23 cellular contexts compared by ENCODE assay signal in the genomic region with DNA sequence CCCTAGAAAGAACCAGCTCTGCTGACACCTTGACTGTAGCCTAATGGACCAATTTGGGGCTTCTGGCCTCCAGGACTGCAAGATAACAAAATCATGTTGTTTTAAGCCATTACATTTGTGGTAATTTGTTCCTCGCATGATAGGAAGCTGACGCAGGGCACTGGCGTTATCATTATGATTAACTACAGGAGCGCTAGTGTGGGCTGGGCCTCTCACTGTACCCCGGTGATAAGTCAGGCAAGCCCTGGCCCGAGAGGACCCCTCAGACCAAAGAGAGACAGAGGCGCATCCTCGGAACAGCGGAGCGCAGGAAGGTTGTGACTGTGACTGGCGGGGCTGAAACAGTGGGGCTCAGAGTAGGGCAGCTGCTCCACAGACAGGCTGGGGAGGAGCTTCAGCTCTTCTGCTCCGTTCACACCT.
"Had no signal": no experiment of that assay in that cellular context is flagged by ENCODE, and none has a peak within 500 bp of the region (broad histone marks: within the 10 kb centered on the region; RNA-seq: fewer than 3 reads in every experiment).

No MANE protein-coding gene starts in this region.

- H3K27me3 ChIP-seq: colonic mucosa, gastroesophageal sphincter, spleen had no signal

- DNase-seq: activated CD4-positive, alpha-beta T cell treated with anti-CD3 and anti-CD28 coated beads for 36 hours; activated CD4-positive, alpha-beta T cell treated with anti-CD3 and anti-CD28 coated beads, Interleukin-2, amount 50 U/mL, for 4 hours; activated CD8-positive, alpha-beta memory T cell treated with anti-CD3 and anti-CD28 coated beads for 24 hours; activated CD8-positive, alpha-beta memory T cell treated with anti-CD3 and anti-CD28 coated beads, Interleukin-2, amount 50 U/mL, for 4 hours; activated naive CD4-positive, alpha-beta T cell treated with anti-CD3 and anti-CD28 coated beads, Interleukin-2, amount 10 ng/mL, durations not matched to agents 7 days and 5 days; activated T-cell treated with anti-CD3 and anti-CD28 coated beads, Interleukin-2, amount 50 U/mL, for 24 hours; amygdala; colonic mucosa; endodermal cell; hypothalamus; left cardiac atrium; mesenchymal stem cell; naive thymus-derived CD4-positive, alpha-beta T cell; spleen; stimulated activated CD4-positive, alpha-beta T cell treated with anti-CD3 and anti-CD28 coated beads, Interleukin-4, amount 100 ng/mL, for 1 hour; stimulated activated naive CD4-positive, alpha-beta T cell; T-cell had no signal

- H3K4me1 ChIP-seq: colonic mucosa, gastroesophageal sphincter had no signal

- FAIRE-seq: islet of Langerhans, TTC549 had no signal

- H3K4me1 Mint-ChIP-seq: activated CD4-positive, alpha-beta T cell treated with anti-CD3 and anti-CD28 coated beads for 36 hours; activated naive CD4-positive, alpha-beta T cell treated with anti-CD3 and anti-CD28 coated beads, Interleukin-2, amount 10 ng/mL, durations not matched to agents 7 days and 5 days; endodermal cell; naive thymus-derived CD4-positive, alpha-beta T cell; T-cell had no signal

- H3K27me3 Mint-ChIP-seq: activated CD4-positive, alpha-beta T cell treated with anti-CD3 and anti-CD28 coated beads for 36 hours; activated naive CD4-positive, alpha-beta T cell treated with anti-CD3 and anti-CD28 coated beads, Interleukin-2, amount 10 ng/mL, durations not matched to agents 7 days and 5 days had no signal

- H3K27ac ChIP-seq: colonic mucosa, gastroesophageal sphincter, spleen, thoracic aorta had no signal

- H3K36me3 Mint-ChIP-seq: activated naive CD4-positive, alpha-beta T cell treated with anti-CD3 and anti-CD28 coated beads, Interleukin-2, amount 10 ng/mL, durations not matched to agents 7 days and 5 days; naive thymus-derived CD4-positive, alpha-beta T cell; T-cell had no signal

- H3K9me3 ChIP-seq: colonic mucosa, gastroesophageal sphincter, thoracic aorta had no signal

- H3K36me3 ChIP-seq: colonic mucosa, gastroesophageal sphincter, spleen, thoracic aorta had no signal

- ATAC-seq: activated CD4-positive, alpha-beta T cell treated with anti-CD3 and anti-CD28 coated beads for 36 hours; gastroesophageal sphincter; left cardiac atrium; naive thymus-derived CD4-positive, alpha-beta T cell; T-cell had no signal

- H3K4me3 Mint-ChIP-seq: activated CD4-positive, alpha-beta T cell treated with anti-CD3 and anti-CD28 coated beads for 36 hours; activated naive CD4-positive, alpha-beta T cell treated with anti-CD3 and anti-CD28 coated beads, Interleukin-2, amount 10 ng/mL, durations not matched to agents 7 days and 5 days; activated T-cell treated with anti-CD3 and anti-CD28 coated beads, Interleukin-2, amount 50 U/mL, for 24 hours; endodermal cell; naive thymus-derived CD4-positive, alpha-beta T cell; neural crest cell; T-cell; T-helper 2 cell treated with Interferon-gamma antibody and Interleukin-4, amounts not matched to agents 5 μg/mL and 100 μg/mL, for 36 hours had no signal

- H3K9me3 Mint-ChIP-seq: activated naive CD4-positive, alpha-beta T cell treated with anti-CD3 and anti-CD28 coated beads, Interleukin-2, amount 10 ng/mL, durations not matched to agents 7 days and 5 days; activated T-cell treated with anti-CD3 and anti-CD28 coated beads, Interleukin-2, amount 50 U/mL, for 24 hours; neural crest cell; T-cell; T-helper 2 cell treated with Interferon-gamma antibody and Interleukin-4, amounts not matched to agents 5 μg/mL and 100 μg/mL, for 36 hours had no signal

- H3K4me3 ChIP-seq: colonic mucosa, gastroesophageal sphincter, spleen, thoracic aorta had no signal

- H3K27ac Mint-ChIP-seq: activated CD4-positive, alpha-beta T cell treated with anti-CD3 and anti-CD28 coated beads for 36 hours; activated naive CD4-positive, alpha-beta T cell treated with anti-CD3 and anti-CD28 coated beads, Interleukin-2, amount 10 ng/mL, durations not matched to agents 7 days and 5 days; activated T-cell treated with anti-CD3 and anti-CD28 coated beads, Interleukin-2, amount 50 U/mL, for 24 hours; endodermal cell; naive thymus-derived CD4-positive, alpha-beta T cell; T-cell; T-helper 2 cell treated with Interferon-gamma antibody and Interleukin-4, amounts not matched to agents 5 μg/mL and 100 μg/mL, for 36 hours had no signal
